In genomic region chr11:110296226-110297081, GRCh38 we compare ENCODE assay signal across 1 cellular context.
TF ChIP-seq lines count a peak whose summit lies in the region.

TSS of gene RDX (minus strand) at chr11:110296614. CDS start at chr11:110279692, 16,922 bp downstream.

TF ChIP-seq in K562, 482 proteins besides CTCF, POLR2A, EP300 and RAD21 (continued from another document and continues in another):
- TF ChIP-seq ZNF518B (CRISPR knock-in tag; IDR thresholded peaks at IDR 0.05) (no peak), RBFOX2 (IDR thresholded peaks at IDR 0.05; ENCODE audit: low read depth, low read length) (peak; percentile 87), ZNF77 (CRISPR knock-in tag; IDR thresholded peaks at IDR 0.05) (no peak), ZFP30 (CRISPR knock-in tag; IDR thresholded peaks at IDR 0.05; ENCODE audit: borderline replicate concordance) (no peak), NR2F6 (CRISPR knock-in tag; IDR thresholded peaks at IDR 0.05) (no peak), UBTF (IDR thresholded peaks at IDR 0.05; ENCODE audit: borderline replicate concordance in 1 of 2, low read depth in 2 of 2, low read length in 2 of 2) (peak; percentile 30 to 94; a peak in 2 of 4 replicates), NR2C1 (IDR thresholded peaks at IDR 0.05) (no peak), NR2C1 (tag; IDR thresholded peaks at IDR 0.05) (no peak), DDX20 (tag; IDR thresholded peaks at IDR 0.05; ENCODE audit: low read depth) (no peak), FIP1L1 (IDR thresholded peaks at IDR 0.05; ENCODE audit: low read depth, low read length, poor library complexity, severe bottlenecking) (peak; percentile 70), ATF1 (CRISPR knock-in tag; IDR thresholded peaks at IDR 0.05) (no peak), ATF1 (tag; IDR thresholded peaks at IDR 0.05) (no peak), RBM39 (optimal IDR thresholded peaks at IDR 0.05; ENCODE audit: low read depth, low read length) (no peak), HOMEZ (CRISPR knock-in tag; IDR thresholded peaks at IDR 0.05) (no peak), CHD2 (IDR thresholded peaks at IDR 0.05; ENCODE audit: low read depth, low read length) (peak; percentile 49; the same call in 1 of the 2 replicates), NELFE (IDR thresholded peaks at IDR 0.05; ENCODE audit: insufficient read depth, insufficient read length) (no peak), SMARCC2 (IDR thresholded peaks at IDR 0.05; ENCODE audit: low read depth) (no peak), HNRNPUL1 (IDR thresholded peaks at IDR 0.05; ENCODE audit: low read length) (no peak), PTTG1 (tag; IDR thresholded peaks at IDR 0.05; ENCODE audit: low read depth) (no peak), HMGN3 (IDR thresholded peaks at IDR 0.05; ENCODE audit: borderline replicate concordance, extremely low read depth, insufficient read length, low read depth, low read length) (no peak), KLF1 (tag; IDR thresholded peaks at IDR 0.05) (peak; percentile 65; the same call in 1 of the 2 replicates), ZNF384 (IDR thresholded peaks at IDR 0.05; ENCODE audit: low read depth, low read length) (no peak), HINFP (tag; conservative IDR thresholded peaks at IDR 0.05; ENCODE audit: low read depth) (no peak), SREBF1 (IDR thresholded peaks at IDR 0.05; ENCODE audit: borderline replicate concordance, low read depth, low read length) (no peak), GTF2F1 (IDR thresholded peaks at IDR 0.05; ENCODE audit: low read depth, low read length) (no peak), PML (IDR thresholded peaks at IDR 0.05; ENCODE audit: low read length) (peak; percentile 43; the same call in 1 of the 2 replicates), TEAD1 (CRISPR knock-in tag; IDR thresholded peaks at IDR 0.05) (no peak), TAL1 (IDR thresholded peaks at IDR 0.05) (no peak), IRF2 (CRISPR knock-in tag; IDR thresholded peaks at IDR 0.05) (no peak), ZBTB43 (CRISPR knock-in tag; IDR thresholded peaks at IDR 0.05) (no peak), ZNF274 (IDR thresholded peaks at IDR 0.05; ENCODE audit: borderline replicate concordance, low read depth, low read length) (no peak), ZNF696 (CRISPR knock-in tag; conservative IDR thresholded peaks at IDR 0.05) (no peak), POLR2G (IDR thresholded peaks at IDR 0.05; ENCODE audit: low read depth, low read length) (peak; percentile 88), CCNT2 (IDR thresholded peaks at IDR 0.05; ENCODE audit: borderline replicate concordance, extremely low read depth, insufficient read length, low read depth, low read length) (peak; percentile 83), ZNF184 (CRISPR knock-in tag; IDR thresholded peaks at IDR 0.05) (no peak), TRIM24 (IDR thresholded peaks at IDR 0.05) (no peak), ZBTB12 (CRISPR knock-in tag; IDR thresholded peaks at IDR 0.05) (no peak), ZBTB34 (CRISPR knock-in tag; IDR thresholded peaks at IDR 0.05) (no peak), ZNF318 (IDR thresholded peaks at IDR 0.05; ENCODE audit: borderline replicate concordance in 1 of 2, low read depth in 1 of 2) (no peak), SNIP1 (IDR thresholded peaks at IDR 0.05; ENCODE audit: low read depth) (no peak), TCFL5 (CRISPR knock-in tag; conservative IDR thresholded peaks at IDR 0.05) (no peak), CBX3 (IDR thresholded peaks at IDR 0.05; ENCODE audit: borderline replicate concordance in 1 of 2, low read length in 2 of 2) (no peak)
